24 cellular contexts compared by ENCODE assay signal in genomic region chr3:47652142-47652541, GRCh38.
"Had no signal": no experiment of that assay in that cellular context is flagged by ENCODE, and none has a peak within 500 bp of the region (broad histone marks: within the 10 kb centered on the region; RNA-seq: fewer than 3 reads in every experiment).

No MANE protein-coding gene starts in this region.

- H3K27ac ChIP-seq: cardiac muscle cell, esophagus muscularis mucosa, gastroesophageal sphincter, heart left ventricle, sigmoid colon, transverse colon, uterus had no signal

- H3K4me1 Mint-ChIP-seq: activated B cell treated with CpG ODN at 0.5 μM for 24 hours; activated CD8-positive, alpha-beta memory T cell treated with anti-CD3 and anti-CD28 coated beads, Interleukin-2, amount 10 ng/mL, durations not matched to agents 7 days and 5 days; activated T-helper 17 cell treated with anti-CD3 and anti-CD28 coated beads, Interleukin-2, amount 50 U/mL, for 72 hours; nephron had no signal

- H3K9me3 ChIP-seq: esophagus muscularis mucosa, gastroesophageal sphincter, heart left ventricle, sigmoid colon, transverse colon, uterus had no signal

- ATAC-seq: activated CD8-positive, alpha-beta memory T cell treated with anti-CD3 and anti-CD28 coated beads, Interleukin-2, amount 10 ng/mL, durations not matched to agents 7 days and 5 days; activated T-helper 17 cell treated with anti-CD3 and anti-CD28 coated beads, Interleukin-2, amount 50 U/mL, for 72 hours; gastroesophageal sphincter; heart left ventricle; left lobe of liver; stimulated activated naive CD8-positive, alpha-beta T cell treated with anti-CD3 and anti-CD28 coated beads, Interleukin-15, Interleukin-2, amounts not matched to agents 100 U/mL and 50 U/mL, for 24 hours had no signal

- H3K4me3 Mint-ChIP-seq: activated B cell treated with CpG ODN at 0.5 μM for 24 hours; activated CD4-positive, alpha-beta memory T cell treated with anti-CD3 and anti-CD28 coated beads, Interleukin-2, amount 10 ng/mL, durations not matched to agents 7 days and 5 days; activated CD8-positive, alpha-beta memory T cell treated with anti-CD3 and anti-CD28 coated beads, Interleukin-2, amount 10 ng/mL, durations not matched to agents 7 days and 5 days; activated naive CD8-positive, alpha-beta T cell treated with anti-CD3 and anti-CD28 coated beads for 36 hours; activated T-helper 17 cell treated with anti-CD3 and anti-CD28 coated beads, Interleukin-2, amount 50 U/mL, for 72 hours; dendritic cell treated with granulocyte-macrophage colony-stimulating factor and Interleukin-4, amounts not matched to agents 40 ng/mL and 50 ng/mL, for 4 days; nephron had no signal

- H3K27me3 Mint-ChIP-seq: activated B cell treated with CpG ODN at 0.5 μM for 24 hours; activated CD4-positive, alpha-beta memory T cell treated with anti-CD3 and anti-CD28 coated beads, Interleukin-2, amount 10 ng/mL, durations not matched to agents 7 days and 5 days; activated CD8-positive, alpha-beta memory T cell treated with anti-CD3 and anti-CD28 coated beads, Interleukin-2, amount 10 ng/mL, durations not matched to agents 7 days and 5 days; activated naive CD8-positive, alpha-beta T cell treated with anti-CD3 and anti-CD28 coated beads for 36 hours; activated T-helper 17 cell treated with anti-CD3 and anti-CD28 coated beads, Interleukin-2, amount 50 U/mL, for 72 hours; dendritic cell treated with granulocyte-macrophage colony-stimulating factor and Interleukin-4, amounts not matched to agents 40 ng/mL and 50 ng/mL, for 4 days had no signal

- H3K4me1 ChIP-seq: esophagus muscularis mucosa, gastroesophageal sphincter, sigmoid colon, uterus had no signal

- H3K27me3 ChIP-seq: cardiac muscle cell, esophagus muscularis mucosa, gastroesophageal sphincter, heart left ventricle, sigmoid colon, transverse colon, uterus had no signal

- H3K36me3 ChIP-seq: uterus had no signal

- H3K27ac Mint-ChIP-seq: activated B cell treated with CpG ODN at 0.5 μM for 24 hours; activated CD4-positive, alpha-beta memory T cell treated with anti-CD3 and anti-CD28 coated beads, Interleukin-2, amount 10 ng/mL, durations not matched to agents 7 days and 5 days; activated CD8-positive, alpha-beta memory T cell treated with anti-CD3 and anti-CD28 coated beads, Interleukin-2, amount 10 ng/mL, durations not matched to agents 7 days and 5 days; activated naive CD8-positive, alpha-beta T cell treated with anti-CD3 and anti-CD28 coated beads for 36 hours; activated T-helper 17 cell treated with anti-CD3 and anti-CD28 coated beads, Interleukin-2, amount 50 U/mL, for 72 hours; dendritic cell treated with granulocyte-macrophage colony-stimulating factor and Interleukin-4, amounts not matched to agents 40 ng/mL and 50 ng/mL, for 4 days; nephron had no signal

- DNase-seq: activated B cell treated with CpG ODN at 0.5 μM for 24 hours; activated CD4-positive, alpha-beta memory T cell treated with anti-CD3 and anti-CD28 coated beads, Interleukin-2, amount 10 ng/mL, durations not matched to agents 7 days and 5 days; activated CD4-positive, alpha-beta T cell treated with anti-CD3 and anti-CD28 coated beads for 4 hours; activated CD8-positive, alpha-beta memory T cell treated with anti-CD3 and anti-CD28 coated beads, Interleukin-2, amount 10 ng/mL, durations not matched to agents 7 days and 5 days; activated naive CD4-positive, alpha-beta T cell; activated naive CD8-positive, alpha-beta T cell treated with anti-CD3 and anti-CD28 coated beads for 36 hours; amniotic stem cell; effector CD8-positive, alpha-beta T cell; heart left ventricle; kidney; nucleus accumbens; posterior cingulate gyrus; sigmoid colon; stimulated activated naive CD8-positive, alpha-beta T cell treated with anti-CD3 and anti-CD28 coated beads, Interleukin-15, Interleukin-2, amounts not matched to agents 100 U/mL and 50 U/mL, for 24 hours; transverse colon; uterus had no signal

- H3K4me3 ChIP-seq: cardiac muscle cell, esophagus muscularis mucosa, gastroesophageal sphincter, heart left ventricle, lung, sigmoid colon, transverse colon, uterus had no signal

- H3K9me3 Mint-ChIP-seq: activated B cell treated with CpG ODN at 0.5 μM for 24 hours; activated CD4-positive, alpha-beta memory T cell treated with anti-CD3 and anti-CD28 coated beads, Interleukin-2, amount 10 ng/mL, durations not matched to agents 7 days and 5 days; activated naive CD8-positive, alpha-beta T cell treated with anti-CD3 and anti-CD28 coated beads for 36 hours; activated T-helper 17 cell treated with anti-CD3 and anti-CD28 coated beads, Interleukin-2, amount 50 U/mL, for 72 hours; dendritic cell treated with granulocyte-macrophage colony-stimulating factor and Interleukin-4, amounts not matched to agents 40 ng/mL and 50 ng/mL, for 4 days had no signal
